Comparison of ENCODE assay signal across 18 cellular contexts in the genomic region with DNA sequence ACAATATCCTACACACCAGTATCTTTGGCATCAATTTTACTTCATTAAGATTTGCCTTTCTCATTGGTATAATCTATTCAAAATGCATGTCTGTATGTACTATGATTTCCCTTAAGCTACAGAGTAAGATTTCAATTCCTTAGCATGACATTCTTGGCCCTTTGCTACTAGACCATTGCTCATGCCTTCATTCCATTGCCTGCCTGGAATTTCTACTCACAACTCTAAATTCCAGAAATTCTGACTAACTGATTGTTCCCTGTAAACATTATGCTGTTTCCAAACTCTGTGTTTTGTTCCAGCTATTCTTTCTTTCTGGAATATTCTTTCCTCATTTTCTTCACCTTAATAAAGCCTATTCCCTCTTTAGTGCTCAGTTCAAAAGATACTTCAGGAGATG.
"Had no signal": no experiment of that assay in that cellular context is flagged by ENCODE, and none has a peak within 500 bp of the region (broad histone marks: within the 10 kb centered on the region; RNA-seq: fewer than 3 reads in every experiment).

No MANE protein-coding gene starts in this region.

- H3K4me3 ChIP-seq: breast epithelium, coronary artery, esophagus squamous epithelium, hepatocyte, mucosa of descending colon, vagina had no signal

- H3K4me1 ChIP-seq: breast epithelium, esophagus squamous epithelium, vagina had no signal

- H3K27me3 ChIP-seq: breast epithelium, esophagus squamous epithelium, hepatocyte, vagina had no signal

- H3K9me3 ChIP-seq: breast epithelium, esophagus squamous epithelium, mucosa of descending colon, vagina had no signal

- H3K36me3 ChIP-seq: breast epithelium, esophagus squamous epithelium, vagina, WERI-Rb-1 had no signal

- DNase-seq: activated T-cell treated with anti-CD3 and anti-CD28 coated beads, Interleukin-2, amount 50 U/mL, for 1 hour; esophagus squamous epithelium; glutamatergic neuron; immature natural killer cell; mucosa of descending colon; naive B cell; occipital lobe; posterior cingulate gyrus; stimulated activated CD4-positive, alpha-beta T cell treated with anti-CD3 and anti-CD28 coated beads, Interleukin-2, amount 100 ng/mL, for 48 hours; stimulated activated CD8-positive, alpha-beta memory T cell treated with anti-CD3 and anti-CD28 coated beads, Interleukin-4, amount 100 ng/mL, for 48 hours; stimulated activated naive B cell treated with anti-CD40 and anti-IgM and Interleukin-4, amounts not matched to agents 10 μg/mL and 1 μg/mL and 100 μg/mL, for 72 hours; WERI-Rb-1 had no signal

- H3K27ac ChIP-seq: breast epithelium, coronary artery, esophagus squamous epithelium, hepatocyte, vagina, WERI-Rb-1 had no signal

- H2AFZ ChIP-seq: hepatocyte had no signal

- H3K79me2 ChIP-seq: hepatocyte had no signal

- H3K4me2 ChIP-seq: hepatocyte had no signal

- ATAC-seq: activated T-helper 17 cell treated with anti-CD3 and anti-CD28 coated beads, Interleukin-2, amount 50 U/mL, for 72 hours; mucosa of descending colon; sciatic nerve; stimulated activated naive B cell treated with anti-CD40 and anti-IgM and Interleukin-4, amounts not matched to agents 10 μg/mL and 1 μg/mL and 100 μg/mL, for 72 hours had no signal
